8 cellular contexts compared by ENCODE assay signal in the genomic region with DNA sequence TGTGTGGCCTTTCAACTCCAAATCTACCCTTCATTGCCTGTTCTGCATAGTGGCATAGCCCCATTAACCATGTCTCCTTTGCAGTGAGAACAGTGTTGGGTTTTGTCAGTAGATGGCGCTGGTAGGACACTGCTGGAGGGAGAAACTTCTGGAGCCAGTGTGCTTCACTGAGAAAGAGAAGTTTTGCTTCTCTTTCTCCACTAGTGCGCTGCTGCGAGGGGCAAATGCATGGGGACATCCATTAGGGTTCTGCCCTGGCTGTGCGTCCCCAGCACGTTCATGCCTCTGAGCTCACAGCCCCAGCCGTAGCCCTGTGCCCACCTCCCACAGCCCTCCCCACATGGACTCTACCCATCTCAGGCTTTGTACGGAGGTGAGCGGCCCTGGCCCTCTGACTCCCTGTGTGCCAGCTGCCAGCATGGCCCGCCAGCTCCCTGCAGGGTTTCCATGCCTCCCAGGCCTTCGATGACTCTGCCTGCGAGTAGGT. TPM values are rescaled to one million over a fixed set of nuclear protein-coding genes. Genes with fewer than 3 reads are reported as not detected.
A peak's percentile ranks its signal among the peaks of the same experiment; 100 is the strongest.
DNase-seq lines count a peak whose midpoint lies in the region; ATAC-seq and TF ChIP-seq lines count a peak whose summit lies in the region.

No MANE protein-coding gene starts in this region.

- no peak for ATAC-seq in GM21515 (IDR thresholded peaks at IDR 0.05; ENCODE audit: unreplicated experiment)

- no peaks in the 10 kb centered on the region for H3K4me1 ChIP-seq in fibroblast of lung (ENCODE audit: control insufficient read depth, extremely low read depth, insufficient read depth, low read length)

- no peak overlapping the region for H2AFZ ChIP-seq in fibroblast of lung (ENCODE audit: low read length)
- H2AFZ ChIP-seq in neural cell (ENCODE audit: low read depth, low read length), result no peak overlapping the region

- no peaks in the 10 kb centered on the region for H3K79me2 ChIP-seq in fibroblast of lung (ENCODE audit: control insufficient read depth, insufficient read depth, low read length)
- no peaks in the 10 kb centered on the region for H3K79me2 ChIP-seq in neural cell (replicated peaks; ENCODE audit: insufficient read depth, low read length)

- no peak overlapping the region for H3K9ac ChIP-seq in fibroblast of lung (ENCODE audit: insufficient read depth, low read length)
- no peak overlapping the region for H3K9ac ChIP-seq in neural cell (ENCODE audit: low read length)

- H3K27me3 ChIP-seq in fibroblast of lung (ENCODE audit: control insufficient read depth, insufficient read depth, low read length), result no peaks in the 10 kb centered on the region
- no peaks in the 10 kb centered on the region for H3K27me3 ChIP-seq in neural cell (ENCODE audit: insufficient read depth, low read depth, low read length)

- no peak for TF ChIP-seq EP300 in neural cell (conservative IDR thresholded peaks at IDR 0.05; ENCODE audit: poor library complexity, severe bottlenecking)

- H3K36me3 ChIP-seq in fibroblast of lung (ENCODE audit: control insufficient read depth, insufficient read depth, low read length) (no peaks in the 10 kb centered on the region), neural cell (ENCODE audit: insufficient read depth, low read length) (no peaks in the 10 kb centered on the region)

- H3K27ac ChIP-seq in fibroblast of lung (ENCODE audit: insufficient read depth, low read length), result no peak overlapping the region
- H3K27ac ChIP-seq in neural cell (ENCODE audit: low read length), result no peak overlapping the region
- no peak overlapping the region for H3K27ac ChIP-seq in substantia nigra (ENCODE audit: low read depth, low read length, poor library complexity, severe bottlenecking)

- TF ChIP-seq RAD21 in neural cell (conservative IDR thresholded peaks at IDR 0.05), result peak; percentile 90

- H3K9me3 ChIP-seq in fibroblast of lung (ENCODE audit: control insufficient read depth, insufficient read depth, low read depth, low read length) (no peaks in the 10 kb centered on the region), neural cell (ENCODE audit: low read length) (no peaks in the 10 kb centered on the region)

- H4K20me1 ChIP-seq in fibroblast of lung (ENCODE audit: control insufficient read depth, extremely low read depth, insufficient read depth, low read length) (no peaks in the 10 kb centered on the region), neural cell (ENCODE audit: insufficient read depth) (no peaks in the 10 kb centered on the region)

- H3K4me2 ChIP-seq in fibroblast of lung (ENCODE audit: extremely low read depth, insufficient read depth, low read length) (no peak overlapping the region), neural cell (ENCODE audit: low read length) (no peak overlapping the region)

- no peaks in the 10 kb centered on the region for H3F3A ChIP-seq in neural cell (ENCODE audit: insufficient read depth, low read length, poor library complexity, severe bottlenecking)

- H3K9me2 ChIP-seq in neural cell (ENCODE audit: insufficient read depth, low read length), result no peaks in the 10 kb centered on the region

- in situ Hi-C loops in KBM-7 (cut with MboI; ENCODE audit: low pct_unique_long_range_greater_than_20kb, low sequenced_read_pairs), result no loop called here

- DNase-seq in DMS153 treated with DMSO at 0.1 percent for 48 hours (lab: John Stamatoyannopoulos, UW; ENCODE audit: unreplicated experiment) (peak; percentile 94), KBM-7 (peak; percentile 81), OCI-M2 (lab: John Stamatoyannopoulos, UW; ENCODE audit: unreplicated experiment) (peak; percentile 32), activated T-cell treated with anti-CD3 and anti-CD28 coated beads for 48 hours (ENCODE audit: low read depth) (peak; percentile 49), fibroblast of lung (ENCODE audit: low read depth in 2 of 2) (peak; percentile 49 to 66), substantia nigra (lab: John Stamatoyannopoulos, UW) (peak in 37 of 49 donors; percentile 6 to 67 (median 42))

- TF ChIP-seq CTCF in fibroblast of lung (conservative IDR thresholded peaks at IDR 0.05 in 1 of 2, IDR thresholded peaks at IDR 0.05 in 1 of 2; ENCODE audit: low read depth in 1 of 2, low read length in 2 of 2) (peak; percentile 89 to 95), neural cell (IDR thresholded peaks at IDR 0.05; ENCODE audit: poor library complexity, severe bottlenecking) (peak; percentile 90)

- H3K4me3 ChIP-seq in fibroblast of lung (replicated peaks in 1 of 4; ENCODE audit: control extremely low read depth in 1 of 4, insufficient read depth in 1 of 4, low read depth in 3 of 4, low read length in 4 of 4) (no peak overlapping the region), neural cell (ENCODE audit: low read length) (no peak overlapping the region)

TF ChIP-seq in neural cell, 6 proteins besides CTCF, POLR2A, EP300 and RAD21:
- TF ChIP-seq MXI1 (conservative IDR thresholded peaks at IDR 0.05; ENCODE audit: poor library complexity, severe bottlenecking) (no peak), SMC3 (conservative IDR thresholded peaks at IDR 0.05; ENCODE audit: poor library complexity) (peak; percentile 90), TAF1 (IDR thresholded peaks at IDR 0.05; ENCODE audit: low read depth) (no peak)

RNA-seq across cellular contexts. Expression of a gene that starts 53.1 kb away (rescaled TPM):
- 0.33 and 0.51 TPM in 2 replicates for total RNA-seq in fibroblast of lung
- polyA plus RNA-seq in fibroblast of lung (0.11 and 0.12 TPM in 2 replicates), neural cell (31.6 and 36.9 TPM in 2 replicates)
- polyA plus RNA-seq in fibroblast of lung (2012), result 0.13 and 0.16 TPM in 2 replicates
- polyA minus RNA-seq in fibroblast of lung (ENCODE audit: low replicate concordance) (0.43 TPM in 1 of 2 replicates, not detected in the other), neural cell (52.1 and 54.1 TPM in 2 replicates)

Comparison
In these comparisons a context has a peak if more than half of its experiments do, and no peak if none do; other contexts are left out.
1. DNase-seq: peak in every context shown above with its lines; median percentile 94 in DMS153 treated with DMSO at 0.1 percent for 48 hours; 81 in KBM-7; 58 in fibroblast of lung; 49 in activated T-cell treated with anti-CD3 and anti-CD28 coated beads for 48 hours; 42 in substantia nigra; 32 in OCI-M2.
2. RNA of a gene that starts 53.1 kb away (polyA plus RNA-seq): 31.6 to 36.9 TPM in neural cell; 0.11 to 0.16 TPM in fibroblast of lung; every median in the first group is over 10 times any median in the second.